Comparison of ENCODE assay signal across 8 cellular contexts in genomic region chr2:119366649-119367471, GRCh38. TPM values are rescaled to one million over a fixed set of nuclear protein-coding genes. Genes with fewer than 3 reads are reported as not detected.
DNase-seq lines count a peak whose midpoint lies in the region; ATAC-seq, FAIRE-seq and TF ChIP-seq lines count a peak whose summit lies in the region.

TSS of gene C2orf76 (minus strand) at chr2:119366834. CDS start at chr2:119339959, 26,875 bp downstream.
TSS of gene DBI (plus strand) at chr2:119366977. CDS start at chr2:119367052, 75 bp downstream.

- DNase-seq in AG09319 (ENCODE audit: extremely low read depth, low read depth) (peak; percentile 85), NCI-H446 treated with DMSO at 0.1 percent for 48 hours (lab: John Stamatoyannopoulos, UW) (peak; percentile 92), cerebellum (ENCODE audit: low spot score) (peak; percentile 98), kidney (peak; percentile 99)
- DNase-seq in activated CD4-positive, alpha-beta T cell treated with anti-CD3 and anti-CD28 coated beads for 1 hour: peak; percentile 85
- peak; percentile 94 for DNase-seq in stimulated activated CD4-positive, alpha-beta T cell treated with anti-CD3 and anti-CD28 coated beads, Interleukin-15, amount 100 ng/mL, for 24 hours

- no peak for FAIRE-seq in kidney (lab: Jason Lieb, UNC)

- intact Hi-C loops in kidney (cut with DNase I): no loop called here

- H3K27ac ChIP-seq in kidney (ENCODE audit: low read depth in 2 of 2, low read length in 2 of 2): peak within 1 kb of the TSS; percentile 92 to 94

- H3K4me3 ChIP-seq in kidney (ENCODE audit: low read length in 2 of 2): peak within 1 kb of the TSS; percentile 88 to 98

- H3K9ac ChIP-seq in kidney (ENCODE audit: low read length in 2 of 2): peak within 1 kb of the TSS; percentile 80 to 97

- peaks cover 22 to 30% of the 10 kb centered on the region in 2 donors for H3K36me3 ChIP-seq in kidney (ENCODE audit: control insufficient read depth in 1 of 2, insufficient read depth in 2 of 2, low read length in 2 of 2)

- H3K4me1 ChIP-seq in kidney (ENCODE audit: control insufficient read depth in 1 of 2, insufficient read depth in 1 of 2, low read depth in 1 of 2, low read length in 2 of 2): peaks cover 12 to 15% of the 10 kb centered on the region in 2 donors

- peak; percentile 96 for ATAC-seq in GM19035 (IDR thresholded peaks at IDR 0.05; ENCODE audit: unreplicated experiment)
- ATAC-seq in HG03354 (IDR thresholded peaks at IDR 0.05; ENCODE audit: poor library complexity, severe bottlenecking, unreplicated experiment): peak; percentile 95

- no peaks in the 10 kb centered on the region for H3K9me3 ChIP-seq in kidney (ENCODE audit: control insufficient read depth in 1 of 2, low read length in 2 of 2)

- no peak for TF ChIP-seq CTCF in AG09319 (IDR thresholded peaks at IDR 0.05; ENCODE audit: low read depth, low read length)
- TF ChIP-seq CTCF in kidney (IDR thresholded peaks at IDR 0.05; ENCODE audit: borderline replicate concordance, extremely low read depth, insufficient read depth): no peak

RNA-seq across cellular contexts. Expression of gene C2orf76, which starts in this region (rescaled TPM):
- total RNA-seq in cerebellum (13.2 TPM), kidney (12.4 TPM)
- 31.3 TPM for polyA plus RNA-seq in kidney (ENCODE audit: insufficient read depth, low read depth, low replicate concordance)

RNA-seq across cellular contexts. Expression of gene DBI, which starts in this region (rescaled TPM):
- total RNA-seq in cerebellum (47.8 TPM), kidney (135 TPM)
- 1,066 TPM for polyA plus RNA-seq in kidney (ENCODE audit: insufficient read depth, low read depth, low replicate concordance)

Comparison
In these comparisons a context has a peak if more than half of its experiments do, and no peak if none do; other contexts are left out.
1. Peak in every context shown above with its lines: DNase-seq, ATAC-seq, H3K4me3 ChIP-seq and H3K27ac ChIP-seq.